ENCODE assay signal across 8 cellular contexts in genomic region chr20:32360333-32360634, GRCh38. TPM values are rescaled to one million over a fixed set of nuclear protein-coding genes. Genes with fewer than 3 reads are reported as not detected.
DNase-seq lines count a peak whose midpoint lies in the region; ATAC-seq and TF ChIP-seq lines count a peak whose summit lies in the region.

No MANE protein-coding gene starts in this region.

- DNase-seq in osteoblast (ENCODE audit: insufficient read length, low spot score, missing footprints), result peak; percentile 83
- DNase-seq in NCI-H526 treated with DMSO at 0.1 percent for 48 hours (lab: John Stamatoyannopoulos, UW), result no peak
- no peak for DNase-seq in DMS53 (lab: John Stamatoyannopoulos, UW)

- no peaks in the 10 kb centered on the region for H3K9me3 ChIP-seq in BLaER1
- H3K9me3 ChIP-seq in OCI-LY1 (ENCODE audit: low read length), result no peaks in the 10 kb centered on the region
- H3K9me3 ChIP-seq in duodenal mucosa (ENCODE audit: control insufficient read depth in 1 of 2, low read length in 2 of 2), result no peaks in the 10 kb centered on the region
- no peaks in the 10 kb centered on the region for H3K9me3 ChIP-seq in osteoblast (ENCODE audit: low read depth, low read length)

- TF ChIP-seq CTCF in OCI-LY1 (IDR thresholded peaks at IDR 0.05; ENCODE audit: low read length) (no peak), osteoblast (IDR thresholded peaks at IDR 0.05; ENCODE audit: extremely low read depth, low read depth, low read length) (no peak)

- no peak overlapping the region for H2AFZ ChIP-seq in OCI-LY1 (ENCODE audit: low read length)
- H2AFZ ChIP-seq in osteoblast (ENCODE audit: low read length), result no peak overlapping the region

- peak overlapping the region; percentile 99; the same call in 1 of the 2 replicates for H3K27ac ChIP-seq in BLaER1
- H3K27ac ChIP-seq in OCI-LY1 (ENCODE audit: low read depth, low read length, poor library complexity, severe bottlenecking), result peak overlapping the region; percentile 90
- no peak overlapping the region for H3K27ac ChIP-seq in duodenal mucosa (ENCODE audit: low read depth, low read length)
- peak overlapping the region; percentile 88 for H3K27ac ChIP-seq in osteoblast (ENCODE audit: low read depth, low read length)

- H3K79me2 ChIP-seq in OCI-LY1 (ENCODE audit: insufficient read depth, low read length) (peaks cover 65% of the 10 kb centered on the region), osteoblast (ENCODE audit: insufficient read depth, low read length) (peaks cover 65% of the 10 kb centered on the region)

- H3K9ac ChIP-seq in BLaER1 (peak overlapping the region; percentile 99), OCI-LY1 (ENCODE audit: low read length) (peak overlapping the region; percentile 92), duodenal mucosa (ENCODE audit: low read depth in 1 of 2, low read length in 2 of 2) (peak overlapping the region in 1 of 2 donors; percentile 91)

- ATAC-seq in GM21360 (IDR thresholded peaks at IDR 0.05; ENCODE audit: unreplicated experiment), result no peak
- ATAC-seq in GM18505 (IDR thresholded peaks at IDR 0.05; ENCODE audit: unreplicated experiment), result no peak

- no peak for TF ChIP-seq POLR2A in GM18505 (IDR thresholded peaks at IDR 0.05; ENCODE audit: borderline replicate concordance, extremely low read depth, insufficient read depth, insufficient read length)

- peaks cover 76% of the 10 kb centered on the region for H3K4me1 ChIP-seq in BLaER1
- H3K4me1 ChIP-seq in OCI-LY1 (ENCODE audit: insufficient read depth, low read length, severe bottlenecking), result peaks cover 77% of the 10 kb centered on the region
- H3K4me1 ChIP-seq in duodenal mucosa (ENCODE audit: control insufficient read depth in 1 of 2, insufficient read depth in 2 of 2, low read length in 2 of 2), result peaks cover 27 to 29% of the 10 kb centered on the region in 2 donors
- H3K4me1 ChIP-seq in osteoblast (ENCODE audit: insufficient read depth, low read length), result peaks cover 42% of the 10 kb centered on the region

- H3K4me2 ChIP-seq in BLaER1, result peak overlapping the region; percentile 91
- peak overlapping the region; percentile 86 for H3K4me2 ChIP-seq in OCI-LY1 (ENCODE audit: low read length)
- peak overlapping the region; percentile 84 for H3K4me2 ChIP-seq in osteoblast (ENCODE audit: insufficient read depth, low read length)

- H3K9me2 ChIP-seq in OCI-LY1 (ENCODE audit: low read depth, low read length), result no peaks in the 10 kb centered on the region

- H4K20me1 ChIP-seq in BLaER1 (peaks cover 64% of the 10 kb centered on the region), OCI-LY1 (ENCODE audit: insufficient read depth, low read length) (no peaks in the 10 kb centered on the region), osteoblast (ENCODE audit: insufficient read depth, low read length) (peaks cover 48% of the 10 kb centered on the region)

- peak overlapping the region; percentile 84 for H3K4me3 ChIP-seq in BLaER1
- H3K4me3 ChIP-seq in OCI-LY1 (ENCODE audit: low read depth, low read length, poor library complexity, severe bottlenecking), result peak overlapping the region; percentile 96
- H3K4me3 ChIP-seq in duodenal mucosa (ENCODE audit: low read depth in 1 of 2, low read length in 2 of 2), result peak overlapping the region; percentile 90 to 91
- peak overlapping the region; percentile 90 for H3K4me3 ChIP-seq in osteoblast (ENCODE audit: insufficient read depth, low read length)

- peaks cover 10% of the 10 kb centered on the region; the same call in 1 of the 2 replicates for H3F3A ChIP-seq in OCI-LY1 (ENCODE audit: insufficient read depth, low read length)

- peaks cover 14% of the 10 kb centered on the region; the same call in 1 of the 2 replicates for H3K36me3 ChIP-seq in BLaER1
- peaks cover 23% of the 10 kb centered on the region for H3K36me3 ChIP-seq in OCI-LY1 (ENCODE audit: insufficient read depth, low read length)
- no peaks in the 10 kb centered on the region for H3K36me3 ChIP-seq in duodenal mucosa (ENCODE audit: control insufficient read depth in 1 of 2, insufficient read depth in 2 of 2, low read length in 2 of 2)
- no peaks in the 10 kb centered on the region for H3K36me3 ChIP-seq in osteoblast (ENCODE audit: insufficient read depth, low read length)

- H3K27me3 ChIP-seq in BLaER1 (no peaks in the 10 kb centered on the region), OCI-LY1 (ENCODE audit: insufficient read depth, low read length) (no peaks in the 10 kb centered on the region), duodenal mucosa (ENCODE audit: control insufficient read depth in 1 of 2, insufficient read depth in 2 of 2, low read length in 2 of 2) (no peaks in the 10 kb centered on the region), osteoblast (ENCODE audit: insufficient read depth, low read length) (no peaks in the 10 kb centered on the region)

RNA-seq across cellular contexts. Expression of gene ASXL1, which starts 2.2 kb away (rescaled TPM):
- total RNA-seq in osteoblast, result 64.2 and 68.8 TPM in 2 replicates
